1 cellular context compared by ENCODE assay signal in genomic region chr7:103687272-103687671, GRCh38.
A peak's percentile ranks its signal among the peaks of the same experiment; 100 is the strongest.
TF ChIP-seq lines count a peak whose summit lies in the region.

No MANE protein-coding gene starts in this region.

TF ChIP-seq in HepG2, 621 proteins besides CTCF, POLR2A, EP300 and RAD21 (continued from another document):
- TF ChIP-seq ZNF407 (CRISPR knock-in tag; IDR thresholded peaks at IDR 0.05; ENCODE audit: not compliant biosample characterization), result no peak
- TF ChIP-seq MAFK (conservative IDR thresholded peaks at IDR 0.05 in 1 of 2, IDR thresholded peaks at IDR 0.05 in 1 of 2; ENCODE audit: low read length in 2 of 2), result peak in 1 of 2 experiments; percentile 46; a peak in 1 of 4 replicates
